ENCODE assay signal across 8 cellular contexts in genomic region chr4:13543648-13544555, GRCh38. TPM values are rescaled to one million over a fixed set of nuclear protein-coding genes. Genes with fewer than 3 reads are reported as not detected.
DNase-seq lines count a peak whose midpoint lies in the region; ATAC-seq and TF ChIP-seq lines count a peak whose summit lies in the region.

Gene NKX3-2, minus strand, starts transcription at chr4:13544508. Its CDS starts 94 bp downstream, at chr4:13544414.

- H3K36me3 Mint-ChIP-seq in naive thymus-derived CD4-positive, alpha-beta T cell = peaks cover 0 to 11% (median 0%) of the 10 kb centered on the region in 5 donors

- H3K9me3 ChIP-seq in Panc1 (ENCODE audit: control insufficient read depth, insufficient read depth, low read depth, low read length) = no peaks in the 10 kb centered on the region
- H3K9me3 ChIP-seq in naive thymus-derived CD4-positive, alpha-beta T cell (ENCODE audit: control insufficient read depth in 2 of 3, low read length in 3 of 3) = no peaks in the 10 kb centered on the region

- H3K27me3 Mint-ChIP-seq in naive thymus-derived CD4-positive, alpha-beta T cell = peaks cover 67 to 81% (median 68%) of the 10 kb centered on the region in 5 donors

- H3K4me3 Mint-ChIP-seq in naive thymus-derived CD4-positive, alpha-beta T cell = peak within 1 kb of the TSS; percentile 66 to 87 (median 83)

- H3K4me3 ChIP-seq in Panc1 (ENCODE audit: low read depth in 2 of 2, low read length in 2 of 2) (peak within 1 kb of the TSS; percentile 60 to 61), epithelial cell of esophagus (ENCODE audit: low read length) (peak within 1 kb of the TSS; percentile 58)
- peak within 1 kb of the TSS; percentile 46 for H3K4me3 ChIP-seq in naive thymus-derived CD4-positive, alpha-beta T cell (ENCODE audit: low read length)

- H3K27me3 ChIP-seq in Panc1 (ENCODE audit: control insufficient read depth, insufficient read depth, low read length) = 0 out of 2 replicates have a peak, but pooled peaks cover 2% of the 10 kb centered on the region
- peaks cover 23 to 61% of the 10 kb centered on the region in 2 donors for H3K27me3 ChIP-seq in naive thymus-derived CD4-positive, alpha-beta T cell (ENCODE audit: control insufficient read depth in 2 of 2, insufficient read depth in 2 of 2, low read length in 2 of 2)

- H3K36me3 ChIP-seq in Panc1 (ENCODE audit: control insufficient read depth, insufficient read depth, low read length) = no peaks in the 10 kb centered on the region
- no peaks in the 10 kb centered on the region for H3K36me3 ChIP-seq in naive thymus-derived CD4-positive, alpha-beta T cell (ENCODE audit: control insufficient read depth in 2 of 3, insufficient read depth in 3 of 3, low read length in 3 of 3)

- intact Hi-C loops in Panc1 (cut with micrococcal nuclease; ENCODE audit: unreplicated experiment) = loop anchor here (10.0 kb wide), 1 partner anchor 159 kb away; no protein-coding TSS in a partner anchor
- intact Hi-C loops in naive thymus-derived CD4-positive, alpha-beta T cell (cut with micrococcal nuclease) = no loop called here

- no peak for TF ChIP-seq CTCF in Panc1 (IDR thresholded peaks at IDR 0.05)
- TF ChIP-seq CTCF in epithelial cell of esophagus (IDR thresholded peaks at IDR 0.05; ENCODE audit: insufficient read depth, low read depth, low read length, missing control alignments) = no peak

- no peak for TF ChIP-seq POLR2A in GM18505 (IDR thresholded peaks at IDR 0.05; ENCODE audit: borderline replicate concordance, extremely low read depth, insufficient read depth, insufficient read length)

- no peaks in the 10 kb centered on the region for H3K4me1 ChIP-seq in Panc1 (ENCODE audit: control insufficient read depth, insufficient read depth, low read length)
- peaks cover 13 to 38% of the 10 kb centered on the region in 2 donors for H3K4me1 ChIP-seq in naive thymus-derived CD4-positive, alpha-beta T cell (ENCODE audit: control insufficient read depth in 2 of 2, insufficient read depth in 2 of 2, low read length in 2 of 2)

- H3K27ac Mint-ChIP-seq in naive thymus-derived CD4-positive, alpha-beta T cell = peak within 1 kb of the TSS in 2 of 9 donors; percentile 48 to 80

- CTCF ChIA-PET in Panc1 (lab: Charles Lee) = no interaction called here
- CTCF ChIA-PET in naive thymus-derived CD4-positive, alpha-beta T cell (lab: Charles Lee) = no interaction called here

- no TSS peak for BruUV-seq in Panc1 (replicated peaks; lab: Mats Ljungman, UMichigan)

- DNase-seq in SHP77 (lab: John Stamatoyannopoulos, UW) (peak; percentile 8 to 16), SHP77 treated with DMSO at 0.1 percent for 48 hours (lab: John Stamatoyannopoulos, UW) (no peak), Panc1 (ENCODE audit: low read depth, low spot score) (no peak), epithelial cell of esophagus (ENCODE audit: low read depth) (peak; percentile 53), NCI-H187 (lab: John Stamatoyannopoulos, UW) (no peak)
- DNase-seq in naive thymus-derived CD4-positive, alpha-beta T cell = no peak

- peak within 1 kb of the TSS; percentile 72; the same call in 1 of the 2 replicates for H3K27ac ChIP-seq in Panc1 (ENCODE audit: low read length)
- no peak within 1 kb of the TSS for H3K27ac ChIP-seq in naive thymus-derived CD4-positive, alpha-beta T cell (ENCODE audit: low read depth, low read length)

- POLR2A ChIA-PET in Panc1 (lab: Charles Lee) = no interaction called here
- POLR2A ChIA-PET in naive thymus-derived CD4-positive, alpha-beta T cell (lab: Charles Lee) = no interaction called here

- peaks cover 0 to 32% (median 5%) of the 10 kb centered on the region in 11 donors for H3K9me3 Mint-ChIP-seq in naive thymus-derived CD4-positive, alpha-beta T cell

- H3K4me1 Mint-ChIP-seq in naive thymus-derived CD4-positive, alpha-beta T cell = peaks cover 24 to 71% (median 55%) of the 10 kb centered on the region in 7 donors

- in situ Hi-C loops in Panc1 (cut with HindIII; ENCODE audit: low pct_unique_long_range_greater_than_20kb, low sequenced_read_pairs) = no loop called here

- ATAC-seq in Panc1 (peak; percentile 58), GM18505 (IDR thresholded peaks at IDR 0.05; ENCODE audit: unreplicated experiment) (no peak), HG03095 (IDR thresholded peaks at IDR 0.05; ENCODE audit: unreplicated experiment) (no peak)
- ATAC-seq in naive thymus-derived CD4-positive, alpha-beta T cell = no peak

RNA-seq across cellular contexts. Expression of gene NKX3-2, which starts in this region (rescaled TPM):
- total RNA-seq in Panc1 (2021; ENCODE audit: unreplicated experiment) = 1.2 TPM
- 0.70 TPM for polyA plus RNA-seq in Panc1 (2012; ENCODE audit: insufficient read length)
- total RNA-seq in naive thymus-derived CD4-positive, alpha-beta T cell = not detected
- polyA plus RNA-seq in naive thymus-derived CD4-positive, alpha-beta T cell = not detected

Comparison
In these comparisons a context has a peak if more than half of its experiments do, and no peak if none do; other contexts are left out.
1. DNase-seq: peak in SHP77 (2 of 2) and epithelial cell of esophagus (single experiment); none in SHP77 treated with DMSO at 0.1 percent for 48 hours (single experiment), Panc1 (single experiment), naive thymus-derived CD4-positive, alpha-beta T cell (0 of 9) and NCI-H187 (0 of 2).
2. Peak in every context shown above with its lines, with median percentiles within 50 percentile points of each other: H3K4me3 ChIP-seq.